9 cellular contexts compared by ENCODE assay signal in the genomic region with DNA sequence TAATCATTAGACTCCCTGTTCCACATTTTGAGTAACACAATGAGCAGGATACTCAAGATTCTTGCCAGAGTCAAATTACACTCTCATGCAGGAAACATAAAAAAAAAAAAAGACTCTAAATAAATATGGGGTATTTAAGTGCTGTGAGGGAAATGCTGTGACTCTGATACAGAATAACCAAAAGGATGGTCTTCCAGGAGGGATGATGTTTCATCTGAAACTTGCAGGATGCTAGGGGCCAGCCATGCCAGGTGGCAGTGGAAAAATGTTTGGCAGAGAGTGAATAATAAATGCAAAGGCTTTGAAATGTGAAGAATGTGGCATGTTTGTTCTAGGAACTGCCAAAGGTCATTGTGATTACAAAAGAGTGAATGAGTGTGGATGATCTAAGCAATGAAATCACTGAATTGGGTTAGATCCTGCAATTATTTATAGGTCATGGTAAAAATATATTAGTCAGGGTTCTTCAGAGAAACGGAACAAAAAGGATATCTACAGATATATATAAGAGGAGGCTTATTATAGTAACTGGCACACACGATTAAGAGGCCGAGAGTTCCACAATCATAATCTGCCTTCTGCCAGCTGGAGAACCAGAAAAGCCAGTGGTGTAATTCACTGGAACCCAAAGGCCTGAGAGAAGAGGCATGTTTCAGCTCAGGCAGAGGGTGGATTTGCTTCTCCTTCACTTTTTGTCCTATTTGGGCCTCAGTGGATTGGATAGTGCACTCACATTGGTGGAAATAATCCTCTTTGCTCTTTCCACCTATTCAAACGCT.
DNase-seq lines count a peak whose midpoint lies in the region; ATAC-seq, FAIRE-seq and TF ChIP-seq lines count a peak whose summit lies in the region.
"Had no signal": no experiment of that assay in that cellular context is flagged by ENCODE, and none has a peak within 500 bp of the region (broad histone marks: within the 10 kb centered on the region; RNA-seq: fewer than 3 reads in every experiment).

No MANE protein-coding gene starts in this region.

- peaks cover 1% of the 10 kb centered on the region for H3K36me3 Mint-ChIP-seq in progenitor cell of endocrine pancreas (ENCODE audit: insufficient read depth)

- no peak for ATAC-seq in GM18873 (IDR thresholded peaks at IDR 0.05; ENCODE audit: low FRiP score, unreplicated experiment)

- no peak overlapping the region for H3K4me3 Mint-ChIP-seq in progenitor cell of endocrine pancreas (ENCODE audit: low read depth)
- H3K4me3 Mint-ChIP-seq: activated T-cell treated with anti-CD3 and anti-CD28 coated beads, Interleukin-2, amount 50 U/mL, for 24 hours had no signal

- H3K4me1 Mint-ChIP-seq in progenitor cell of endocrine pancreas (ENCODE audit: low read depth) = peaks cover 21% of the 10 kb centered on the region

- peaks cover 9% of the 10 kb centered on the region for H3K9me3 Mint-ChIP-seq in progenitor cell of endocrine pancreas (ENCODE audit: low read depth)

- H3K27ac Mint-ChIP-seq in progenitor cell of endocrine pancreas = peak overlapping the region; percentile 84
- H3K27ac Mint-ChIP-seq: activated T-cell treated with anti-CD3 and anti-CD28 coated beads, Interleukin-2, amount 50 U/mL, for 24 hours had no signal

- FAIRE-seq in RCC 7860 (lab: Jason Lieb, UNC) = peak; percentile 83

- peak; percentile 79 for DNase-seq in HS-5 (ENCODE audit: low read depth)
- DNase-seq in RCC 7860 (ENCODE audit: low spot score) = peak; percentile 84
- DNase-seq in fibroblast of mammary gland (ENCODE audit: low read depth) = peak; percentile 66
- no peak for DNase-seq in progenitor cell of endocrine pancreas (ENCODE audit: low spot score, unreplicated experiment)
- no peak for DNase-seq in SIG-M5 treated with dmso at 0.1 percent for 504 hours (lab: John Stamatoyannopoulos, UW; ENCODE audit: unreplicated experiment)
- no peak for DNase-seq in NAMALWA (ENCODE audit: low spot score)
- no peak for DNase-seq in foreskin melanocyte
- DNase-seq: activated T-cell treated with anti-CD3 and anti-CD28 coated beads, Interleukin-2, amount 50 U/mL, for 24 hours had no signal

- no peak overlapping the region for H3K4me3 ChIP-seq in fibroblast of mammary gland (ENCODE audit: control insufficient read depth, low read depth, low read length)

- H3K27me3 Mint-ChIP-seq in progenitor cell of endocrine pancreas = no peaks in the 10 kb centered on the region
- H3K27me3 Mint-ChIP-seq: activated T-cell treated with anti-CD3 and anti-CD28 coated beads, Interleukin-2, amount 50 U/mL, for 24 hours had no signal

- no peak for TF ChIP-seq CTCF in fibroblast of mammary gland (conservative IDR thresholded peaks at IDR 0.05; ENCODE audit: control insufficient read depth, insufficient read depth, low read depth, low read length)
- no peak for TF ChIP-seq CTCF in progenitor cell of endocrine pancreas (IDR thresholded peaks at IDR 0.05; ENCODE audit: unreplicated experiment)

Comparison
In these comparisons a context has a peak if more than half of its experiments do, and no peak if none do; other contexts are left out.
1. DNase-seq: peak in HS-5 (single experiment), RCC 7860 (single experiment) and fibroblast of mammary gland (single experiment); none in progenitor cell of endocrine pancreas (single experiment), SIG-M5 treated with dmso at 0.1 percent for 504 hours (single experiment), NAMALWA (single experiment) and foreskin melanocyte (single experiment).